ENCODE assay signal across 16 cellular contexts in genomic region chr1:170700842-170701305, GRCh38. TPM values are rescaled to one million over a fixed set of nuclear protein-coding genes. Genes with fewer than 3 reads are reported as not detected.
DNase-seq lines count a peak whose midpoint lies in the region; ATAC-seq, FAIRE-seq and TF ChIP-seq lines count a peak whose summit lies in the region.
"Had no signal": no experiment of that assay in that cellular context is flagged by ENCODE, and none has a peak within 500 bp of the region (broad histone marks: within the 10 kb centered on the region; RNA-seq: fewer than 3 reads in every experiment).

No MANE protein-coding gene starts in this region.

- H3K27ac ChIP-seq in heart left ventricle (peak overlapping the region in 7 of 12 donors; percentile 8 to 69 (median 32)), astrocyte (ENCODE audit: low read depth, low read length) (peak overlapping the region; percentile 84), right cardiac atrium (ENCODE audit: low read length) (peak overlapping the region; percentile 64), uterus (peak overlapping the region; percentile 31 to 70)
- H3K27ac ChIP-seq: KMS-11, ovary, SJSA1 had no signal

- no peaks in the 10 kb centered on the region for H3K36me3 Mint-ChIP-seq in astrocyte (ENCODE audit: low read depth, unreplicated experiment)

- H3K4me3 ChIP-seq in heart left ventricle = no peak overlapping the region
- H3K4me3 ChIP-seq in astrocyte (ENCODE audit: insufficient read depth, low read depth, low read length) = no peak overlapping the region
- H3K4me3 ChIP-seq in right cardiac atrium (ENCODE audit: low read length) = no peak overlapping the region
- no peak overlapping the region for H3K4me3 ChIP-seq in uterus
- H3K4me3 ChIP-seq: ovary, SJSA1 had no signal

- H3K4me1 ChIP-seq in heart left ventricle = peaks cover 0 to 68% (median 37%) of the 10 kb centered on the region in 12 donors
- H3K4me1 ChIP-seq in astrocyte (ENCODE audit: insufficient read depth, low read length) = peaks cover 31% of the 10 kb centered on the region
- H3K4me1 ChIP-seq in right cardiac atrium (ENCODE audit: control insufficient read depth, insufficient read depth, low read length) = peaks cover 4% of the 10 kb centered on the region
- peaks cover 5 to 19% of the 10 kb centered on the region in 2 donors for H3K4me1 ChIP-seq in uterus
- H3K4me1 ChIP-seq: SJSA1 had no signal

- H3K9me3 ChIP-seq in heart left ventricle = no peaks in the 10 kb centered on the region
- H3K9me3 ChIP-seq in astrocyte (ENCODE audit: insufficient read depth, low read depth, low read length) = no peaks in the 10 kb centered on the region
- H3K9me3 ChIP-seq in right cardiac atrium (ENCODE audit: control insufficient read depth, low read length) = no peaks in the 10 kb centered on the region
- no peaks in the 10 kb centered on the region for H3K9me3 ChIP-seq in uterus
- H3K9me3 ChIP-seq: ovary, SJSA1 had no signal

- no peak overlapping the region for H3K4me3 Mint-ChIP-seq in astrocyte (ENCODE audit: unreplicated experiment)
- H3K4me3 Mint-ChIP-seq: activated CD8-positive, alpha-beta T cell treated with anti-CD3 and anti-CD28 coated beads, Interleukin-2, amount 10 ng/mL, durations not matched to agents 7 days and 5 days had no signal

- H3K9ac ChIP-seq in astrocyte (ENCODE audit: low read length) = peak overlapping the region; percentile 47
- H3K9ac ChIP-seq: KMS-11 had no signal

- TF ChIP-seq POLR2A in heart left ventricle (IDR thresholded peaks at IDR 0.05) (no peak), uterus (IDR thresholded peaks at IDR 0.05) (no peak)

- WGBS in heart left ventricle, 4 donors = 63 to 85% (median 68%) methylated on average over 1 of the region's 1 CpG
- WGBS in right cardiac atrium = 68% methylated on average over 1 of the region's 1 CpG

- H4K20me1 ChIP-seq in astrocyte (ENCODE audit: insufficient read depth, low read length) = no peaks in the 10 kb centered on the region

- H2AFZ ChIP-seq in astrocyte (ENCODE audit: low read depth, low read length) = no peak overlapping the region

- H3K27me3 ChIP-seq in heart left ventricle = no peaks in the 10 kb centered on the region
- no peaks in the 10 kb centered on the region for H3K27me3 ChIP-seq in astrocyte (ENCODE audit: insufficient read depth, low read length)
- H3K27me3 ChIP-seq in right cardiac atrium (ENCODE audit: control insufficient read depth, insufficient read depth) = no peaks in the 10 kb centered on the region
- no peaks in the 10 kb centered on the region for H3K27me3 ChIP-seq in uterus
- H3K27me3 ChIP-seq: ovary, SJSA1 had no signal

- no peak overlapping the region for H3K27ac Mint-ChIP-seq in astrocyte (ENCODE audit: unreplicated experiment)
- H3K27ac Mint-ChIP-seq: activated CD8-positive, alpha-beta T cell treated with anti-CD3 and anti-CD28 coated beads, Interleukin-2, amount 10 ng/mL, durations not matched to agents 7 days and 5 days had no signal

- H3K36me3 ChIP-seq in heart left ventricle (no peaks in the 10 kb centered on the region), astrocyte (ENCODE audit: insufficient read depth, low read length) (no peaks in the 10 kb centered on the region), uterus (no peaks in the 10 kb centered on the region)
- H3K36me3 ChIP-seq: ovary, SJSA1 had no signal

- no peak for TF ChIP-seq CTCF in heart left ventricle (IDR thresholded peaks at IDR 0.05)
- TF ChIP-seq CTCF in astrocyte (IDR thresholded peaks at IDR 0.05; ENCODE audit: insufficient read depth, low read depth, low read length) = no peak
- TF ChIP-seq CTCF in uterus (IDR thresholded peaks at IDR 0.05) = no peak

- peaks cover 86% of the 10 kb centered on the region for H3K79me2 ChIP-seq in astrocyte (ENCODE audit: insufficient read depth, low read length)

- no peaks in the 10 kb centered on the region for H3K27me3 Mint-ChIP-seq in astrocyte (ENCODE audit: low read depth, unreplicated experiment)

- H3K4me2 ChIP-seq in astrocyte (ENCODE audit: low read length) = peak overlapping the region; percentile 43
- H3K4me2 ChIP-seq: KMS-11 had no signal

- intact Hi-C loops in heart left ventricle (cut with DNase I) = no loop called here
- intact Hi-C loops in Right ventricle myocardium superior (cut with DNase I) = no loop called here
- intact Hi-C loops in right cardiac atrium (cut with DNase I) = no loop called here
- intact Hi-C loops in uterus (cut with DNase I; ENCODE audit: low total_unique reads) = no loop called here

- DNase-seq in heart left ventricle = no peak
- no peak for DNase-seq in Right ventricle myocardium superior
- DNase-seq in astrocyte (ENCODE audit: low read depth) = peak; percentile 76
- no peak for DNase-seq in right cardiac atrium
- DNase-seq in uterus = no peak
- DNase-seq in HuH-7 (ENCODE audit: low spot score) = no peak
- no peak for DNase-seq in DMS53 (lab: John Stamatoyannopoulos, UW)
- DNase-seq: activated CD8-positive, alpha-beta T cell treated with anti-CD3 and anti-CD28 coated beads, Interleukin-2, amount 10 ng/mL, durations not matched to agents 7 days and 5 days; anterior cingulate cortex; kidney; NCI-H1417 treated with DMSO at 0.1 percent for 48 hours; NCI-H226; ovary had no signal

- H3K9me3 Mint-ChIP-seq in astrocyte (ENCODE audit: unreplicated experiment) = no peaks in the 10 kb centered on the region

- peak in 3 of 4 donors; percentile 7 to 77 (median 42) for ATAC-seq in heart left ventricle
- no peak for ATAC-seq in Right ventricle myocardium superior (ENCODE audit: poor library complexity)
- no peak for ATAC-seq in right cardiac atrium
- no peak for ATAC-seq in HG02981 (IDR thresholded peaks at IDR 0.05; ENCODE audit: unreplicated experiment)
- ATAC-seq: activated CD8-positive, alpha-beta T cell treated with anti-CD3 and anti-CD28 coated beads, Interleukin-2, amount 10 ng/mL, durations not matched to agents 7 days and 5 days had no signal

- H3K4me1 Mint-ChIP-seq in astrocyte (ENCODE audit: low read depth, unreplicated experiment) = peaks cover 21% of the 10 kb centered on the region

- peak; percentile 85 for FAIRE-seq in astrocyte (lab: Jason Lieb, UNC)
- FAIRE-seq: kidney had no signal

RNA-seq across cellular contexts. Expression of gene PRRX1, which starts 36.9 kb away (rescaled TPM):
- 100 to 1,000 TPM in 1 of 9 donors, 10 to 100 TPM in 8; 25.7 to 104 (median 53.3) TPM for total RNA-seq in heart left ventricle
- polyA plus RNA-seq in heart left ventricle = 10 to 100 TPM; 16.2 to 27.7 TPM
- total RNA-seq in Right ventricle myocardium superior = 35.8 TPM
- total RNA-seq in astrocyte = 1.3 and 2.6 TPM in 2 replicates
- total RNA-seq in right cardiac atrium = 10 to 100 TPM; 60.3 to 72.8 (median 65.5) TPM
- polyA plus RNA-seq in right cardiac atrium = 39.9 TPM
- 100 to 1,000 TPM in 2 of 4 donors, 10 to 100 TPM in 2; 36.4 to 179 (median 121) TPM for total RNA-seq in uterus
- total RNA-seq: activated CD8-positive, alpha-beta T cell treated with anti-CD3 and anti-CD28 coated beads, Interleukin-2, amount 10 ng/mL, durations not matched to agents 7 days and 5 days had no signal

Comparison
In these comparisons a context has a peak if more than half of its experiments do, and no peak if none do; other contexts are left out.
1. ATAC-seq: peak in heart left ventricle (3 of 4); none in Right ventricle myocardium superior (single experiment), right cardiac atrium (0 of 2) and HG02981 (single experiment).
2. H3K27ac ChIP-seq: peak in every context shown above with its lines; median percentile 84 in astrocyte; 64 in right cardiac atrium; 50 in uterus; 32 in heart left ventricle.